ENCODE assay signal across 8 cellular contexts in the genomic region with DNA sequence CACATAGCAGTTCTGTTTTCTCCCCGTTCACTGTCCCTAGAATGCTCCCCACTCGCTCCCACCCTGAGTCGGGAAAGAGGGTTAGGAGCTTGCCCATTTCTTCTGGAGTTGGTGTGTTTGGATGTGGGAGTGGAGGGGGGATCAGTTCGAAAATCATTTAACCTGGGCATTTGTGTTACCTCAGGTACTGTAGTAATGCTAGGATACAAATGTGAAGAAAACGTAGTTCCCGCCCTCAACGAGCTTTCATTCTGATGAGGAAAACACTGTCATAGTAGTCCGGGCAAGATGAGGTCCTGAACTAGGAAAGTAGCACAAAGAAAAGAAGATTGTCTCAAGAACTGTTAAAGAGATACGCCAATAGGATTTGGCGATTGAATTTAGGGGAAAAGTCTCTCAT. TPM values are rescaled to one million over a fixed set of nuclear protein-coding genes. Genes with fewer than 3 reads are reported as not detected.
DNase-seq lines count a peak whose midpoint lies in the region.

No MANE protein-coding gene starts in this region.

- peak; percentile 13 for DNase-seq in NK-92 treated with Interleukin-12 subunit alpha and Interleukin-12 subunit beta, amount 100 ng/mL, for 24 hours (lab: John Stamatoyannopoulos, UW)
- DNase-seq in NK-92 (lab: John Stamatoyannopoulos, UW; ENCODE audit: unreplicated experiment) = no peak
- DNase-seq in activated T-helper 2 cell treated with anti-CD3 and anti-CD28 coated beads, Interferon-gamma antibody, Interleukin-2, Interleukin-4, amounts not matched to agents 10 μg/mL and 5 μg/mL and 100 μg/mL, durations not matched to agents 14 hours and 24 hours and 36 hours (ENCODE audit: low spot score) = no peak
- no peak for DNase-seq in GOT3 (lab: John Stamatoyannopoulos, UW)
- DNase-seq in stimulated activated CD4-positive, alpha-beta T cell treated with anti-CD3 and anti-CD28 coated beads, Interleukin-4, amount 100 ng/mL, for 4 hours = no peak
- no peak for DNase-seq in KG1 (lab: John Stamatoyannopoulos, UW)

- peak overlapping the region; percentile 76 for H3K27ac ChIP-seq in stomach smooth muscle (ENCODE audit: low read length)

- intact Hi-C loops in activated T-helper 2 cell treated with anti-CD3 and anti-CD28 coated beads, Interferon-gamma antibody, Interleukin-2, Interleukin-4, amounts not matched to agents 10 μg/mL and 5 μg/mL and 100 μg/mL, durations not matched to agents 14 hours and 24 hours and 36 hours (cut with micrococcal nuclease) = loop anchor here (2.0 to 10.0 kb wide), 3 partner anchors 62 to 482 kb away; a partner anchor contains a TSS

- H3K9me3 Mint-ChIP-seq in activated T-helper 2 cell treated with anti-CD3 and anti-CD28 coated beads, Interferon-gamma antibody, Interleukin-2, Interleukin-4, amounts not matched to agents 10 μg/mL and 5 μg/mL and 100 μg/mL, durations not matched to agents 14 hours and 24 hours and 36 hours = no peaks in the 10 kb centered on the region

- peak overlapping the region; percentile 98 to 99 for H3K9ac ChIP-seq in stomach smooth muscle (ENCODE audit: low read length in 2 of 2)

- H3K9me3 ChIP-seq in stomach smooth muscle (ENCODE audit: control insufficient read depth in 2 of 2, low read length in 2 of 2) = no peaks in the 10 kb centered on the region

- H3K4me3 Mint-ChIP-seq in activated T-helper 2 cell treated with anti-CD3 and anti-CD28 coated beads, Interferon-gamma antibody, Interleukin-2, Interleukin-4, amounts not matched to agents 10 μg/mL and 5 μg/mL and 100 μg/mL, durations not matched to agents 14 hours and 24 hours and 36 hours (ENCODE audit: low read depth) = peak overlapping the region; percentile 99

- H3K36me3 Mint-ChIP-seq in activated T-helper 2 cell treated with anti-CD3 and anti-CD28 coated beads, Interferon-gamma antibody, Interleukin-2, Interleukin-4, amounts not matched to agents 10 μg/mL and 5 μg/mL and 100 μg/mL, durations not matched to agents 14 hours and 24 hours and 36 hours (ENCODE audit: low read depth) = peaks cover 94% of the 10 kb centered on the region

- peaks cover 16% of the 10 kb centered on the region for H3K4me1 ChIP-seq in stomach smooth muscle (ENCODE audit: control insufficient read depth, insufficient read depth, low read length)

- H3K27me3 ChIP-seq in stomach smooth muscle (ENCODE audit: control insufficient read depth in 1 of 2, insufficient read depth in 2 of 2, low read length in 2 of 2) = no peaks in the 10 kb centered on the region

- H3K36me3 ChIP-seq in stomach smooth muscle (ENCODE audit: control insufficient read depth in 2 of 2, insufficient read depth in 2 of 2, low read length in 2 of 2) = peaks cover 36 to 41% of the 10 kb centered on the region in 2 donors

- no peaks in the 10 kb centered on the region for H3K27me3 Mint-ChIP-seq in activated T-helper 2 cell treated with anti-CD3 and anti-CD28 coated beads, Interferon-gamma antibody, Interleukin-2, Interleukin-4, amounts not matched to agents 10 μg/mL and 5 μg/mL and 100 μg/mL, durations not matched to agents 14 hours and 24 hours and 36 hours (ENCODE audit: low read depth)

- H3K27ac Mint-ChIP-seq in activated T-helper 2 cell treated with anti-CD3 and anti-CD28 coated beads, Interferon-gamma antibody, Interleukin-2, Interleukin-4, amounts not matched to agents 10 μg/mL and 5 μg/mL and 100 μg/mL, durations not matched to agents 14 hours and 24 hours and 36 hours = peak overlapping the region; percentile 91

- peak overlapping the region; percentile 97 for H3K4me3 ChIP-seq in iPS-11a (ENCODE audit: low read depth, low read length)
- H3K4me3 ChIP-seq in stomach smooth muscle (ENCODE audit: low read length in 2 of 2) = peak overlapping the region; percentile 99 to 100

- peaks cover 50% of the 10 kb centered on the region for H3K4me1 Mint-ChIP-seq in activated T-helper 2 cell treated with anti-CD3 and anti-CD28 coated beads, Interferon-gamma antibody, Interleukin-2, Interleukin-4, amounts not matched to agents 10 μg/mL and 5 μg/mL and 100 μg/mL, durations not matched to agents 14 hours and 24 hours and 36 hours (ENCODE audit: low read depth)

RNA-seq across cellular contexts. Expression of a gene that starts 0.5 kb away (rescaled TPM):
- total RNA-seq in activated T-helper 2 cell treated with anti-CD3 and anti-CD28 coated beads, Interferon-gamma antibody, Interleukin-2, Interleukin-4, amounts not matched to agents 10 μg/mL and 5 μg/mL and 100 μg/mL, durations not matched to agents 14 hours and 24 hours and 36 hours = 81.7 and 91.0 TPM in 2 replicates

RNA-seq across cellular contexts. Expression of a gene that starts 0.7 kb away (rescaled TPM):
- total RNA-seq in activated T-helper 2 cell treated with anti-CD3 and anti-CD28 coated beads, Interferon-gamma antibody, Interleukin-2, Interleukin-4, amounts not matched to agents 10 μg/mL and 5 μg/mL and 100 μg/mL, durations not matched to agents 14 hours and 24 hours and 36 hours = 72.6 and 77.5 TPM in 2 replicates

RNA-seq across cellular contexts. Expression of a gene that starts 13.1 kb away (rescaled TPM):
- 24.6 and 25.0 TPM in 2 replicates for total RNA-seq in activated T-helper 2 cell treated with anti-CD3 and anti-CD28 coated beads, Interferon-gamma antibody, Interleukin-2, Interleukin-4, amounts not matched to agents 10 μg/mL and 5 μg/mL and 100 μg/mL, durations not matched to agents 14 hours and 24 hours and 36 hours

RNA-seq across cellular contexts. Expression of a gene that starts 13.4 kb away (rescaled TPM):
- 0.23 and 0.46 TPM in 2 replicates for total RNA-seq in activated T-helper 2 cell treated with anti-CD3 and anti-CD28 coated beads, Interferon-gamma antibody, Interleukin-2, Interleukin-4, amounts not matched to agents 10 μg/mL and 5 μg/mL and 100 μg/mL, durations not matched to agents 14 hours and 24 hours and 36 hours
